Comparison of ENCODE assay signal across 10 cellular contexts in the genomic region with DNA sequence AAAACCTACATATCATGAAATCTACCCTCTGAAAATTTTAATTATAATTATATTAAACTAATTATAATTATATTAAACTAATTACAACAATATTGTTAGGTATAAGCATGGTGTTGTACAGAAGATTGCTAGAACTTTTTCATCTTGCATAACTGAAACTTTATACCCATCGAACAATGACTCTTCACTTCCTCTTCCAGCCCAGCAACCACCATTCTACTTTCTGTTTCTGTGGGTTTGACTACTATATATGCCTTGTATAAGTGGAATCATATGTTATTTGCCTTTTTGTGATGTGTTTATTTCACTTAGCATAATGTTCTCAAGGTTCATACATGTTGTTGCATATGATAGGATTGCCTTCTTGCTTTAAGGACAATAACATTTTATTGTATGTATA.
DNase-seq lines count a peak whose midpoint lies in the region; ATAC-seq lines count a peak whose summit lies in the region.
"Had no signal": no experiment of that assay in that cellular context is flagged by ENCODE, and none has a peak within 500 bp of the region (broad histone marks: within the 10 kb centered on the region; RNA-seq: fewer than 3 reads in every experiment).

No MANE protein-coding gene starts in this region.

- DNase-seq in memory B cell (ENCODE audit: low spot score in 2 of 2) (no peak), NCI-H1092 (lab: John Stamatoyannopoulos, UW) (no peak), NCI-H1105 (lab: John Stamatoyannopoulos, UW) (no peak), DMS153 treated with DMSO at 0.1 percent for 48 hours (lab: John Stamatoyannopoulos, UW; ENCODE audit: unreplicated experiment) (no peak)
- DNase-seq: activated gamma-delta T cell, COR-L47, NCI-H2081 treated with DMSO at 0.1 percent for 48 hours had no signal

- no peak overlapping the region for H3K4me3 Mint-ChIP-seq in memory B cell

- H3K36me3 Mint-ChIP-seq in memory B cell, result no peaks in the 10 kb centered on the region

- peaks cover 3% of the 10 kb centered on the region for H3K4me1 Mint-ChIP-seq in memory B cell

- H3K27ac Mint-ChIP-seq in memory B cell, result no peak overlapping the region

- peaks cover 8% of the 10 kb centered on the region for H3K9me3 Mint-ChIP-seq in memory B cell

- H3K27me3 Mint-ChIP-seq in memory B cell, result no peaks in the 10 kb centered on the region

- peak; percentile 96 for ATAC-seq in GM19351 (IDR thresholded peaks at IDR 0.05; ENCODE audit: unreplicated experiment)
- ATAC-seq in HG02678 (IDR thresholded peaks at IDR 0.05; ENCODE audit: unreplicated experiment), result peak; percentile 87
- ATAC-seq in HG03460 (IDR thresholded peaks at IDR 0.05; ENCODE audit: unreplicated experiment), result peak; percentile 89
- ATAC-seq in memory B cell (ENCODE audit: low read depth), result peak; percentile 53
